10 cellular contexts compared by ENCODE assay signal in genomic region chr5:127011961-127012644, GRCh38. TPM values are rescaled to one million over a fixed set of nuclear protein-coding genes. Genes with fewer than 3 reads are reported as not detected.
DNase-seq lines count a peak whose midpoint lies in the region; ATAC-seq and TF ChIP-seq lines count a peak whose summit lies in the region.
"Had no signal": no experiment of that assay in that cellular context is flagged by ENCODE, and none has a peak within 500 bp of the region (broad histone marks: within the 10 kb centered on the region; RNA-seq: fewer than 3 reads in every experiment).

No MANE protein-coding gene starts in this region.

- intact Hi-C loops in left cardiac atrium (cut with DNase I), result no loop called here
- intact Hi-C loops in Right ventricle myocardium superior (cut with DNase I), result no loop called here

- ATAC-seq in left cardiac atrium (peak; percentile 11 to 51), Right ventricle myocardium superior (ENCODE audit: poor library complexity) (no peak), HG02938 (IDR thresholded peaks at IDR 0.05; ENCODE audit: unreplicated experiment) (peak; percentile 70), SK-N-SH treated with all-trans-retinoic acid at 6 μM for 48 hours (0 out of 3 replicates have a peak, but pooled peaks have one; percentile 15)

- in situ Hi-C loops in G401 (cut with HindIII; ENCODE audit: low sequenced_read_pairs), result no loop called here

- no peak for DNase-seq in left cardiac atrium
- DNase-seq in Right ventricle myocardium superior, result no peak
- DNase-seq in DMS153 (lab: John Stamatoyannopoulos, UW), result no peak
- DNase-seq in G401 (ENCODE audit: low spot score), result no peak
- no peak for DNase-seq in NCI-H2029 treated with DMSO at 0.1 percent for 48 hours (lab: John Stamatoyannopoulos, UW)
- DNase-seq in NCI-H1105 (lab: John Stamatoyannopoulos, UW), result no peak
- DNase-seq: effector CD8-positive, alpha-beta T cell; NCI-H526 had no signal

TF ChIP-seq in SK-N-SH treated with all-trans-retinoic acid at 6 μM for 48 hours, 23 proteins besides CTCF, POLR2A, EP300 and RAD21:
- TF ChIP-seq CSDC2 (CRISPR knock-in tag; IDR thresholded peaks at IDR 0.05) (no peak), ZNF565 (CRISPR knock-in tag; conservative IDR thresholded peaks at IDR 0.05; ENCODE audit: low read depth) (no peak), CSRNP3 (CRISPR knock-in tag; IDR thresholded peaks at IDR 0.05) (no peak), ARNTL (CRISPR knock-in tag; IDR thresholded peaks at IDR 0.05; ENCODE audit: borderline replicate concordance, low read depth) (no peak), ZC3H10 (CRISPR knock-in tag; IDR thresholded peaks at IDR 0.05) (no peak), ESRRG (CRISPR knock-in tag; IDR thresholded peaks at IDR 0.05) (no peak), ZNF8 (CRISPR knock-in tag; IDR thresholded peaks at IDR 0.05) (no peak), OSR1 (CRISPR knock-in tag; IDR thresholded peaks at IDR 0.05) (no peak), CREB5 (CRISPR knock-in tag; IDR thresholded peaks at IDR 0.05; ENCODE audit: low read depth) (no peak), PATZ1 (CRISPR knock-in tag; IDR thresholded peaks at IDR 0.05; ENCODE audit: borderline replicate concordance) (no peak), TCF4 (CRISPR knock-in tag; IDR thresholded peaks at IDR 0.05; ENCODE audit: borderline replicate concordance) (no peak), ZFP30 (CRISPR knock-in tag; IDR thresholded peaks at IDR 0.05) (no peak), SNAI2 (CRISPR knock-in tag; IDR thresholded peaks at IDR 0.05) (no peak), TOX (CRISPR knock-in tag; IDR thresholded peaks at IDR 0.05; ENCODE audit: borderline replicate concordance) (no peak), BACH2 (CRISPR knock-in tag; IDR thresholded peaks at IDR 0.05; ENCODE audit: borderline replicate concordance) (no peak), PPARA (CRISPR knock-in tag; IDR thresholded peaks at IDR 0.05; ENCODE audit: borderline replicate concordance) (no peak), ISL1 (CRISPR knock-in tag; IDR thresholded peaks at IDR 0.05) (no peak)
- TF ChIP-seq, protein P1, sequence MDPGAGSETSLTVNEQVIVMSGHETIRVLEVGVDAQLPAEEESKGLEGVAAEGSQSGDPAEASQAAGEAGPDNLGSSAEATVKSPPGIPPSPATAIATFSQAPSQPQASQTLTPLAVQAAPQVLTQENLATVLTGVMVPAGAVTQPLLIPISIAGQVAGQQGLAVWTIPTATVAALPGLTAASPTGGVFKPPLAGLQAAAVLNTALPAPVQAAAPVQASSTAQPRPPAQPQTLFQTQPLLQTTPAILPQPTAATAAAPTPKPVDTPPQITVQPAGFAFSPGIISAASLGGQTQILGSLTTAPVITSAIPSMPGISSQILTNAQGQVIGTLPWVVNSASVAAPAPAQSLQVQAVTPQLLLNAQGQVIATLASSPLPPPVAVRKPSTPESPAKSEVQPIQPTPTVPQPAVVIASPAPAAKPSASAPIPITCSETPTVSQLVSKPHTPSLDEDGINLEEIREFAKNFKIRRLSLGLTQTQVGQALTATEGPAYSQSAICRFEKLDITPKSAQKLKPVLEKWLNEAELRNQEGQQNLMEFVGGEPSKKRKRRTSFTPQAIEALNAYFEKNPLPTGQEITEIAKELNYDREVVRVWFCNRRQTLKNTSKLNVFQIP (CRISPR knock-in tag; IDR thresholded peaks at IDR 0.05; ENCODE audit: borderline replicate concordance, low read depth), result no peak
- TF ChIP-seq, protein P2, sequence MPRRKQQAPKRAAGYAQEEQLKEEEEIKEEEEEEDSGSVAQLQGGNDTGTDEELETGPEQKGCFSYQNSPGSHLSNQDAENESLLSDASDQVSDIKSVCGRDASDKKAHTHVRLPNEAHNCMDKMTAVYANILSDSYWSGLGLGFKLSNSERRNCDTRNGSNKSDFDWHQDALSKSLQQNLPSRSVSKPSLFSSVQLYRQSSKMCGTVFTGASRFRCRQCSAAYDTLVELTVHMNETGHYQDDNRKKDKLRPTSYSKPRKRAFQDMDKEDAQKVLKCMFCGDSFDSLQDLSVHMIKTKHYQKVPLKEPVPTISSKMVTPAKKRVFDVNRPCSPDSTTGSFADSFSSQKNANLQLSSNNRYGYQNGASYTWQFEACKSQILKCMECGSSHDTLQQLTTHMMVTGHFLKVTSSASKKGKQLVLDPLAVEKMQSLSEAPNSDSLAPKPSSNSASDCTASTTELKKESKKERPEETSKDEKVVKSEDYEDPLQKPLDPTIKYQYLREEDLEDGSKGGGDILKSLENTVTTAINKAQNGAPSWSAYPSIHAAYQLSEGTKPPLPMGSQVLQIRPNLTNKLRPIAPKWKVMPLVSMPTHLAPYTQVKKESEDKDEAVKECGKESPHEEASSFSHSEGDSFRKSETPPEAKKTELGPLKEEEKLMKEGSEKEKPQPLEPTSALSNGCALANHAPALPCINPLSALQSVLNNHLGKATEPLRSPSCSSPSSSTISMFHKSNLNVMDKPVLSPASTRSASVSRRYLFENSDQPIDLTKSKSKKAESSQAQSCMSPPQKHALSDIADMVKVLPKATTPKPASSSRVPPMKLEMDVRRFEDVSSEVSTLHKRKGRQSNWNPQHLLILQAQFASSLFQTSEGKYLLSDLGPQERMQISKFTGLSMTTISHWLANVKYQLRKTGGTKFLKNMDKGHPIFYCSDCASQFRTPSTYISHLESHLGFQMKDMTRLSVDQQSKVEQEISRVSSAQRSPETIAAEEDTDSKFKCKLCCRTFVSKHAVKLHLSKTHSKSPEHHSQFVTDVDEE (CRISPR knock-in tag; IDR thresholded peaks at IDR 0.05), result no peak

RNA-seq across cellular contexts. Expression of gene MARCHF3, which starts 18.3 kb away (rescaled TPM):
- total RNA-seq in left cardiac atrium (10 to 100 TPM; 17.4 to 23.8 TPM), Right ventricle myocardium superior (26.6 TPM)
- total RNA-seq in G401 (2014; rRNA removed; shearing (Covaris generic)), result not detected in 2 replicates

Comparison
In these comparisons a context has a peak if more than half of its experiments do, and no peak if none do; other contexts are left out.
1. RNA of gene MARCHF3, which starts 18.3 kb away (total RNA-seq): 26.6 TPM in Right ventricle myocardium superior (single experiment) and 17.4 to 23.8 TPM in left cardiac atrium; not detected in G401; every median in the first group is over 10 times any median in the second.